11 cellular contexts compared by ENCODE assay signal in the genomic region with DNA sequence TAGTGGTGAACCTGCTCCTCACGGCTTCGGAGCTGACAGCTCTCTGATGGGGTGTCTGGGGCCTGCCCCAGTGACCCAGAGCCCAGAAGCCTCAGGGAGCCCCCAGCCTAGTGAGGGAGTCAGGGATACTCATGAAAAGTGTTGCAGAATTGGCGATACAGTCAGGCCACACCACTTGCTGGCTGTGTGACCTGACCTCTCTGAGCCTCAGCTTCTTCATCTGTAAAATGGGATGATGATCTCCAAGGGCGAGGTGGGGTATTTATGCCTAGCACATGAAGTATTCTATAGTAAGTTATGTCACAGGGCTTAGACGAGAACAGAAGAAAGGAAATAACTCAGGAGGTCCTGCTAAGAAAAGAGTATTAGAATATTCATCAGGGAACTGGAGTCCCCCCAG. TPM values are rescaled to one million over a fixed set of nuclear protein-coding genes. Genes with fewer than 3 reads are reported as not detected.
DNase-seq lines count a peak whose midpoint lies in the region; ATAC-seq and TF ChIP-seq lines count a peak whose summit lies in the region.
"Had no signal": no experiment of that assay in that cellular context is flagged by ENCODE, and none has a peak within 500 bp of the region (broad histone marks: within the 10 kb centered on the region; RNA-seq: fewer than 3 reads in every experiment).

No MANE protein-coding gene starts in this region.

- TF ChIP-seq POLR2A in breast epithelium (IDR thresholded peaks at IDR 0.05) (no peak), vagina (IDR thresholded peaks at IDR 0.05) (no peak), uterus (IDR thresholded peaks at IDR 0.05) (no peak)

- WGBS in aorta, 2 donors, result 84 to 93% methylated on average over 5 of the region's 5 CpGs

- no peaks in the 10 kb centered on the region for H3K27me3 Mint-ChIP-seq in MCF 10A (ENCODE audit: insufficient read depth, unreplicated experiment)

- intact Hi-C loops in breast epithelium (cut with DNase I; ENCODE audit: low total_unique reads) (no loop called here), MCF 10A (cut with micrococcal nuclease) (no loop called here), colonic mucosa (cut with DNase I) (no loop called here), vagina (cut with DNase I) (loop anchor here (10.0 kb wide), 1 partner anchor 60 kb away; no protein-coding TSS in a partner anchor), uterus (cut with DNase I; ENCODE audit: low total_unique reads) (loop anchor here (10.0 kb wide), 1 partner anchor 110 kb away; no protein-coding TSS in a partner anchor), aorta (cut with DNase I) (loop anchor here (5.0 to 10.0 kb wide), 2 partner anchors 52 to 250 kb away; a partner anchor contains a TSS)

- H3K36me3 ChIP-seq in breast epithelium (no peaks in the 10 kb centered on the region), colonic mucosa (no peaks in the 10 kb centered on the region), mucosa of stomach (ENCODE audit: control insufficient read depth, insufficient read depth, low read length) (no peaks in the 10 kb centered on the region), vagina (no peaks in the 10 kb centered on the region), uterus (no peaks in the 10 kb centered on the region), aorta (ENCODE audit: control insufficient read depth in 1 of 2, insufficient read depth in 2 of 2, low read length in 1 of 2) (no peaks in the 10 kb centered on the region)

- no peak overlapping the region for H3K27ac Mint-ChIP-seq in MCF 10A (ENCODE audit: low read depth, unreplicated experiment)

- H3K27me3 ChIP-seq in breast epithelium (no peaks in the 10 kb centered on the region), colonic mucosa (no peaks in the 10 kb centered on the region), mucosa of stomach (ENCODE audit: control insufficient read depth, insufficient read depth, low read length) (no peaks in the 10 kb centered on the region), vagina (no peaks in the 10 kb centered on the region), uterus (no peaks in the 10 kb centered on the region), aorta (ENCODE audit: control insufficient read depth in 1 of 2, insufficient read depth in 2 of 2, low read length in 1 of 2) (no peaks in the 10 kb centered on the region)

- CTCF ChIA-PET in MCF 10A (lab: Yijun Ruan, JAX), result interaction anchor here (0.7 kb wide), 1 partner anchor 114 kb away, joined by 5 read pairs; no protein-coding TSS in a partner anchor

- peaks cover 6% of the 10 kb centered on the region for H3K36me3 Mint-ChIP-seq in MCF 10A (ENCODE audit: insufficient read depth, unreplicated experiment)

- no peak for ATAC-seq in aorta (ENCODE audit: low FRiP score)

- TF ChIP-seq CTCF in breast epithelium (IDR thresholded peaks at IDR 0.05), result no peak
- no peak for TF ChIP-seq CTCF in MCF 10A (IDR thresholded peaks at IDR 0.05; ENCODE audit: unreplicated experiment)
- TF ChIP-seq CTCF in colonic mucosa (IDR thresholded peaks at IDR 0.05), result no peak
- TF ChIP-seq CTCF in vagina (IDR thresholded peaks at IDR 0.05), result no peak
- TF ChIP-seq CTCF in uterus (IDR thresholded peaks at IDR 0.05), result no peak

- no TSS peak for BruUV-seq in MCF 10A (replicated peaks; lab: Mats Ljungman, UMichigan)

- H3K4me1 Mint-ChIP-seq in MCF 10A (ENCODE audit: insufficient read depth, unreplicated experiment), result peaks cover 17% of the 10 kb centered on the region

- H3K9ac ChIP-seq in colonic mucosa (ENCODE audit: low read depth in 2 of 2, low read length in 2 of 2) (peak overlapping the region in 1 of 2 donors; percentile 6), mucosa of stomach (ENCODE audit: low read length) (peak overlapping the region; percentile 85)

- no peak for DNase-seq in breast epithelium (ENCODE audit: low spot score in 2 of 2)
- DNase-seq in MCF 10A (ENCODE audit: unreplicated experiment), result no peak
- no peak for DNase-seq in colonic mucosa
- no peak for DNase-seq in vagina (ENCODE audit: extremely low spot score in 2 of 2)
- no peak for DNase-seq in uterus
- no peak for DNase-seq in aorta
- no peak for DNase-seq in activated T-cell treated with anti-CD3 and anti-CD28 coated beads, Interleukin-2, amount 50 U/mL, for 48 hours
- DNase-seq: erythroblast, NCI-H526 treated with DMSO at 0.1 percent for 48 hours had no signal

- H3K27ac ChIP-seq in breast epithelium (peak overlapping the region; percentile 91 to 93), colonic mucosa (no peak overlapping the region), vagina (peak overlapping the region; percentile 96), uterus (peak overlapping the region in 1 of 2 donors; percentile 76), aorta (ENCODE audit: low read depth in 1 of 2, low read length in 2 of 2) (no peak overlapping the region)

- H3K9me3 ChIP-seq in breast epithelium (no peaks in the 10 kb centered on the region), colonic mucosa (no peaks in the 10 kb centered on the region), mucosa of stomach (ENCODE audit: control insufficient read depth, low read length) (no peaks in the 10 kb centered on the region), vagina (no peaks in the 10 kb centered on the region), uterus (no peaks in the 10 kb centered on the region), aorta (ENCODE audit: control insufficient read depth, low read length) (no peaks in the 10 kb centered on the region)

- H3K4me3 ChIP-seq in breast epithelium (peak overlapping the region in 1 of 3 donors; percentile 96), colonic mucosa (peak overlapping the region; percentile 87), mucosa of stomach (ENCODE audit: low read length) (no peak overlapping the region), vagina (peak overlapping the region in 1 of 2 donors; percentile 78), uterus (no peak overlapping the region), aorta (ENCODE audit: low read length in 2 of 2) (no peak overlapping the region)

- POLR2A ChIA-PET in MCF 10A (lab: Yijun Ruan, JAX), result interaction anchor here (1.0 to 2.3 kb wide), 2 partner anchors 10 to 14 kb away, joined by 3 to 9 read pairs; no protein-coding TSS in a partner anchor

- H3K4me1 ChIP-seq in breast epithelium (no peaks in the 10 kb centered on the region), colonic mucosa (peaks cover 17% of the 10 kb centered on the region), mucosa of stomach (ENCODE audit: control insufficient read depth, insufficient read depth, low read length) (peaks cover 64% of the 10 kb centered on the region), vagina (peaks cover 55% of the 10 kb centered on the region), uterus (peaks cover 0 to 5% of the 10 kb centered on the region in 2 donors), aorta (ENCODE audit: control insufficient read depth in 1 of 2, insufficient read depth in 2 of 2, low read length in 2 of 2) (no peaks in the 10 kb centered on the region)

- no peak overlapping the region for H3K4me3 Mint-ChIP-seq in MCF 10A (ENCODE audit: unreplicated experiment)

- no peaks in the 10 kb centered on the region for H3K9me3 Mint-ChIP-seq in MCF 10A (ENCODE audit: unreplicated experiment)

RNA-seq across cellular contexts. Expression of a gene that starts 1.6 kb away (rescaled TPM):
- 10 to 100 TPM in 2 of 3 donors, 1 to 10 TPM in 1; 1.6 to 26.3 (median 10.8) TPM for total RNA-seq in breast epithelium
- 6.4 TPM in 2 replicates for total RNA-seq in MCF 10A (2022)
- total RNA-seq in colonic mucosa, result 10 to 100 TPM; 21.3 to 28.6 TPM
- 31.4 TPM for total RNA-seq in vagina
- total RNA-seq in uterus, result 10 to 100 TPM in 1 of 4 donors, 1 to 10 TPM in 3; 1.3 to 45.0 (median 9.9) TPM
- total RNA-seq in aorta, result 1 to 10 TPM; 5.1 to 8.8 TPM
- polyA plus RNA-seq in aorta, result 1 to 10 TPM; 1.3 to 4.1 TPM
- total RNA-seq: activated CD8-positive, alpha-beta memory T cell treated with anti-CD3 and anti-CD28 coated beads for 36 hours had no signal

Comparison
In these comparisons a context has a peak if more than half of its experiments do, and no peak if none do; other contexts are left out.
1. H3K27ac ChIP-seq: peak in breast epithelium (2 of 2) and vagina (single experiment); none in colonic mucosa (single experiment) and aorta (0 of 2).
2. intact Hi-C loops: an anchor here in vagina (10.0 kb wide), uterus (10.0 kb wide) and aorta (5.0 to 10.0 kb wide); none called in breast epithelium, MCF 10A and colonic mucosa.